21 cellular contexts compared by ENCODE assay signal in genomic region chr4:8197521-8197920, GRCh38. TPM values are rescaled to one million over a fixed set of nuclear protein-coding genes. Genes with fewer than 3 reads are reported as not detected.
DNase-seq lines count a peak whose midpoint lies in the region; ATAC-seq and TF ChIP-seq lines count a peak whose summit lies in the region.
"Had no signal": no experiment of that assay in that cellular context is flagged by ENCODE, and none has a peak within 500 bp of the region (broad histone marks: within the 10 kb centered on the region; RNA-seq: fewer than 3 reads in every experiment).

No MANE protein-coding gene starts in this region.

- no peak for TF ChIP-seq POLR2A in right lobe of liver (IDR thresholded peaks at IDR 0.05)

- intact Hi-C loops in right lobe of liver (cut with DNase I), result no loop called here

- H3K36me3 Mint-ChIP-seq in activated naive CD8-positive, alpha-beta T cell, result no peaks in the 10 kb centered on the region
- no peaks in the 10 kb centered on the region for H3K36me3 Mint-ChIP-seq in activated naive CD8-positive, alpha-beta T cell treated with anti-CD3 and anti-CD28 coated beads for 36 hours
- H3K36me3 Mint-ChIP-seq in stimulated activated memory B cell treated with anti-CD40 and anti-IgM and Interleukin-4, amounts not matched to agents 10 μg/mL and 1 μg/mL and 100 μg/mL, for 72 hours, result peaks cover 13% of the 10 kb centered on the region

- no peak overlapping the region for H3K4me2 ChIP-seq in smooth muscle cell
- H3K4me2 ChIP-seq: KMS-11, PC-9 had no signal

- H3K79me2 ChIP-seq in smooth muscle cell (ENCODE audit: low read depth), result peaks cover 17% of the 10 kb centered on the region

- peak overlapping the region; percentile 46 for H3K4me3 Mint-ChIP-seq in activated naive CD8-positive, alpha-beta T cell
- H3K4me3 Mint-ChIP-seq in activated naive CD8-positive, alpha-beta T cell treated with anti-CD3 and anti-CD28 coated beads for 36 hours, result no peak overlapping the region
- no peak overlapping the region for H3K4me3 Mint-ChIP-seq in stimulated activated memory B cell treated with anti-CD40 and anti-IgM and Interleukin-4, amounts not matched to agents 10 μg/mL and 1 μg/mL and 100 μg/mL, for 72 hours

- WGBS in right lobe of liver (ENCODE audit: insufficient coverage, low coverage, low lambda C conversion rate, missing lambda C conversion rate), result 50% methylated on average over 1 of the region's 13 CpGs
- WGBS in smooth muscle cell (ENCODE audit: low lambda C conversion rate), result 87% methylated on average over 13 of the region's 13 CpGs

- H3K9ac ChIP-seq in smooth muscle cell (ENCODE audit: low read depth), result no peak overlapping the region
- H3K9ac ChIP-seq: KMS-11 had no signal

- no peaks in the 10 kb centered on the region for H3K36me3 ChIP-seq in right lobe of liver
- no peaks in the 10 kb centered on the region for H3K36me3 ChIP-seq in smooth muscle cell (ENCODE audit: low read depth)
- H3K36me3 ChIP-seq: BE2C had no signal

- no peaks in the 10 kb centered on the region for H3F3A ChIP-seq in smooth muscle cell (ENCODE audit: low read depth)

- no peak for ATAC-seq in right lobe of liver
- no peak for ATAC-seq in stimulated activated memory B cell treated with anti-CD40 and anti-IgM and Interleukin-4, amounts not matched to agents 10 μg/mL and 1 μg/mL and 100 μg/mL, for 72 hours
- no peak for ATAC-seq in HG03039 (IDR thresholded peaks at IDR 0.05; ENCODE audit: unreplicated experiment)

- no peak for DNase-seq in activated naive CD8-positive, alpha-beta T cell treated with anti-CD3 and anti-CD28 coated beads for 36 hours
- DNase-seq in right lobe of liver (peak in 2 of 3 donors; percentile 22 to 58), smooth muscle cell (lab: John Stamatoyannopoulos, UW; ENCODE audit: unreplicated experiment) (no peak), COLO668 (lab: John Stamatoyannopoulos, UW; ENCODE audit: unreplicated experiment) (no peak)
- DNase-seq: BE2C, COR-L47, DMS153, GOT3, NCI-H1048, NCI-H1436 treated with DMSO at 0.1 percent for 48 hours, NCI-H2029 treated with DMSO at 0.1 percent for 48 hours, NCI-H510A, NCI-H82, PC-9 had no signal

- no peaks in the 10 kb centered on the region for H3K27me3 Mint-ChIP-seq in activated naive CD8-positive, alpha-beta T cell
- no peaks in the 10 kb centered on the region for H3K27me3 Mint-ChIP-seq in activated naive CD8-positive, alpha-beta T cell treated with anti-CD3 and anti-CD28 coated beads for 36 hours
- no peaks in the 10 kb centered on the region for H3K27me3 Mint-ChIP-seq in stimulated activated memory B cell treated with anti-CD40 and anti-IgM and Interleukin-4, amounts not matched to agents 10 μg/mL and 1 μg/mL and 100 μg/mL, for 72 hours

- H3K4me3 ChIP-seq in right lobe of liver (no peak overlapping the region), smooth muscle cell (no peak overlapping the region)
- H3K4me3 ChIP-seq: PC-9 had no signal

- no peak overlapping the region for H3K27ac Mint-ChIP-seq in activated naive CD8-positive, alpha-beta T cell
- no peak overlapping the region for H3K27ac Mint-ChIP-seq in activated naive CD8-positive, alpha-beta T cell treated with anti-CD3 and anti-CD28 coated beads for 36 hours
- peak overlapping the region; percentile 76 for H3K27ac Mint-ChIP-seq in stimulated activated memory B cell treated with anti-CD40 and anti-IgM and Interleukin-4, amounts not matched to agents 10 μg/mL and 1 μg/mL and 100 μg/mL, for 72 hours

- H3K27ac ChIP-seq in VCaP (peak overlapping the region; percentile 90; the same call in 1 of the 2 replicates), right lobe of liver (no peak overlapping the region), smooth muscle cell (ENCODE audit: low read depth) (no peak overlapping the region)
- H3K27ac ChIP-seq: KMS-11, PC-9 had no signal

- H3K27me3 ChIP-seq in right lobe of liver (no peaks in the 10 kb centered on the region), smooth muscle cell (ENCODE audit: low read depth) (no peaks in the 10 kb centered on the region)
- H3K27me3 ChIP-seq: BE2C had no signal

- H3K9me3 ChIP-seq in right lobe of liver (no peaks in the 10 kb centered on the region), smooth muscle cell (replicated peaks; ENCODE audit: low read depth) (no peaks in the 10 kb centered on the region)
- H3K9me3 ChIP-seq: BE2C had no signal

- H2AFZ ChIP-seq in smooth muscle cell (ENCODE audit: low read depth), result no peak overlapping the region
- H2AFZ ChIP-seq: PC-9 had no signal

- H4K20me1 ChIP-seq in smooth muscle cell (ENCODE audit: low read depth), result no peaks in the 10 kb centered on the region

- H3K9me3 Mint-ChIP-seq in activated naive CD8-positive, alpha-beta T cell (ENCODE audit: low read depth), result no peaks in the 10 kb centered on the region
- no peaks in the 10 kb centered on the region for H3K9me3 Mint-ChIP-seq in activated naive CD8-positive, alpha-beta T cell treated with anti-CD3 and anti-CD28 coated beads for 36 hours
- H3K9me3 Mint-ChIP-seq in stimulated activated memory B cell treated with anti-CD40 and anti-IgM and Interleukin-4, amounts not matched to agents 10 μg/mL and 1 μg/mL and 100 μg/mL, for 72 hours, result no peaks in the 10 kb centered on the region

- H3K4me1 Mint-ChIP-seq in activated naive CD8-positive, alpha-beta T cell (ENCODE audit: low read depth), result peaks cover 43% of the 10 kb centered on the region
- H3K4me1 Mint-ChIP-seq in activated naive CD8-positive, alpha-beta T cell treated with anti-CD3 and anti-CD28 coated beads for 36 hours, result peaks cover 35% of the 10 kb centered on the region
- peaks cover 79% of the 10 kb centered on the region for H3K4me1 Mint-ChIP-seq in stimulated activated memory B cell treated with anti-CD40 and anti-IgM and Interleukin-4, amounts not matched to agents 10 μg/mL and 1 μg/mL and 100 μg/mL, for 72 hours

- H3K4me1 ChIP-seq in right lobe of liver, result peaks cover 0 to 36% (median 19%) of the 10 kb centered on the region in 4 donors
- H3K4me1 ChIP-seq in smooth muscle cell (ENCODE audit: low read depth), result peaks cover 14% of the 10 kb centered on the region

- TF ChIP-seq CTCF in VCaP (conservative IDR thresholded peaks at IDR 0.05) (no peak), right lobe of liver (IDR thresholded peaks at IDR 0.05) (no peak), smooth muscle cell (IDR thresholded peaks at IDR 0.05; ENCODE audit: borderline replicate concordance, insufficient read depth, poor library complexity, severe bottlenecking) (no peak)

RNA-seq across cellular contexts. Expression of gene SH3TC1, which starts 1.6 kb away (rescaled TPM):
- total RNA-seq in activated naive CD8-positive, alpha-beta T cell treated with anti-CD3 and anti-CD28 coated beads for 36 hours, result 1 to 10 TPM; 7.8 to 8.8 TPM
- total RNA-seq in right lobe of liver (10 to 100 TPM; 13.2 to 48.0 (median 24.9) TPM), smooth muscle cell (7.8 TPM in 2 replicates)
- 12.1 and 17.7 TPM in 2 replicates for polyA plus RNA-seq in smooth muscle cell

RNA-seq across cellular contexts. Expression of gene ABLIM2, which starts 38.9 kb away (rescaled TPM):
- total RNA-seq in activated naive CD8-positive, alpha-beta T cell treated with anti-CD3 and anti-CD28 coated beads for 36 hours, result under 1 TPM; 0.41 to 0.62 TPM
- total RNA-seq in right lobe of liver (1 to 10 TPM in 5 of 6 experiments, under 1 TPM in 1; 0.93 to 3.5 (median 2.3) TPM), smooth muscle cell (not detected in 2 replicates)
- 0.08 and 0.30 TPM in 2 replicates for polyA plus RNA-seq in smooth muscle cell
- total RNA-seq: M059J had no signal
- polyA plus RNA-seq: AG04450 had no signal

Comparison
In these comparisons a context has a peak if more than half of its experiments do, and no peak if none do; other contexts are left out.
1. DNase-seq: peak in right lobe of liver (2 of 3); none in activated naive CD8-positive, alpha-beta T cell treated with anti-CD3 and anti-CD28 coated beads for 36 hours (single experiment), smooth muscle cell (single experiment) and COLO668 (single experiment).